Comparison of ENCODE assay signal across 1 cellular context in genomic region chr22:43109921-43110443, GRCh38.
A peak's percentile ranks its signal among the peaks of the same experiment; 100 is the strongest.
TF ChIP-seq lines count a peak whose summit lies in the region.

No MANE protein-coding gene starts in this region.

TF ChIP-seq in HEK293, 187 proteins besides CTCF, POLR2A, EP300 and RAD21 (continued from another document):
- TF ChIP-seq ZNF692 (tag by site-specific recombination; IDR thresholded peaks at IDR 0.05) (no peak), ZBTB26 (tag by site-specific recombination; optimal IDR thresholded peaks at IDR 0.05) (no peak), GLI2 (tag by site-specific recombination; IDR thresholded peaks at IDR 0.05; ENCODE audit: borderline replicate concordance, low read depth) (no peak), ZNF521 (tag by site-specific recombination; IDR thresholded peaks at IDR 0.05) (no peak), PATZ1 (tag by site-specific recombination; IDR thresholded peaks at IDR 0.05) (peak; percentile 12; the same call in 1 of the 2 replicates), ZBTB49 (tag by site-specific recombination; IDR thresholded peaks at IDR 0.05; ENCODE audit: low read depth) (no peak), ZNF248 (tag by site-specific recombination; IDR thresholded peaks at IDR 0.05) (no peak), ZBTB10 (tag by site-specific recombination; IDR thresholded peaks at IDR 0.05) (peak; percentile 29; the same call in 1 of the 2 replicates), ZNF747 (tag by site-specific recombination; IDR thresholded peaks at IDR 0.05) (no peak), ZNF146 (tag by site-specific recombination; IDR thresholded peaks at IDR 0.05) (no peak), KLF10 (tag by site-specific recombination; IDR thresholded peaks at IDR 0.05) (peak; percentile 73), ZNF610 (tag by site-specific recombination; IDR thresholded peaks at IDR 0.05; ENCODE audit: borderline replicate concordance) (no peak), ZEB2 (tag by site-specific recombination; IDR thresholded peaks at IDR 0.05) (no peak), ZNF558 (tag by site-specific recombination; IDR thresholded peaks at IDR 0.05) (0 out of 2 replicates have a peak, but pooled peaks have one; percentile 13), ZNF791 (tag by site-specific recombination; IDR thresholded peaks at IDR 0.05) (no peak), OSR2 (tag by site-specific recombination; IDR thresholded peaks at IDR 0.05) (no peak), ZNF175 (tag by site-specific recombination; IDR thresholded peaks at IDR 0.05) (no peak), GLIS1 (tag by site-specific recombination; IDR thresholded peaks at IDR 0.05) (no peak), ZNF19 (tag by site-specific recombination; IDR thresholded peaks at IDR 0.05; ENCODE audit: low read depth) (no peak), ZSCAN23 (tag by site-specific recombination; IDR thresholded peaks at IDR 0.05) (no peak), ZNF626 (tag by site-specific recombination; IDR thresholded peaks at IDR 0.05) (no peak), ZNF449 (tag by site-specific recombination; IDR thresholded peaks at IDR 0.05) (no peak)
